ENCODE assay signal across 15 cellular contexts in genomic region chr15:98905981-98906711, GRCh38.
DNase-seq lines count a peak whose midpoint lies in the region; ATAC-seq and TF ChIP-seq lines count a peak whose summit lies in the region.
"Had no signal": no experiment of that assay in that cellular context is flagged by ENCODE, and none has a peak within 500 bp of the region (broad histone marks: within the 10 kb centered on the region; RNA-seq: fewer than 3 reads in every experiment).

No MANE protein-coding gene starts in this region.

- in situ Hi-C loops in mammary epithelial cell (cut with MboI; ENCODE audit: low sequenced_read_pairs in 2 of 2), result no loop called here

- no peak for DNase-seq in right cardiac atrium
- DNase-seq in cardiac septum (ENCODE audit: low spot score), result no peak
- peak; percentile 30 for DNase-seq in mammary epithelial cell
- no peak for DNase-seq in activated CD4-positive, CD25-positive, alpha-beta regulatory T cell (lab: John Stamatoyannopoulos, UW)
- DNase-seq in spleen, result no peak
- no peak for DNase-seq in erythroblast (lab: John Stamatoyannopoulos, UW)
- no peak for DNase-seq in mesenteric fat pad (ENCODE audit: low spot score)
- DNase-seq: DMS 273 treated with DMSO at 0.1 percent for 48 hours; effector CD8-positive, alpha-beta T cell; kidney glomerular epithelial cell; NCI-H1694; NCI-H524 treated with DMSO at 0.1 percent for 48 hours had no signal

- TF ChIP-seq CTCF in mammary epithelial cell (conservative IDR thresholded peaks at IDR 0.05 in 1 of 2, IDR thresholded peaks at IDR 0.05 in 1 of 2; ENCODE audit: extremely low read depth in 1 of 2, insufficient read depth in 1 of 2, low read depth in 1 of 2, low read length in 2 of 2), result no peak
- TF ChIP-seq CTCF in spleen (IDR thresholded peaks at IDR 0.05 in 8 of 11, conservative IDR thresholded peaks at IDR 0.05 in 3 of 11), result no peak

- H3K79me2 ChIP-seq in mammary epithelial cell (ENCODE audit: insufficient read depth, low read length), result peaks cover 30% of the 10 kb centered on the region

- H3K9ac ChIP-seq in mammary epithelial cell (ENCODE audit: insufficient read depth, low read length) (peak overlapping the region; percentile 8), muscle layer of colon (ENCODE audit: low read length) (no peak overlapping the region)
- H3K9ac ChIP-seq: neural progenitor cell had no signal

- no peaks in the 10 kb centered on the region for H3K36me3 ChIP-seq in mammary epithelial cell (ENCODE audit: insufficient read depth, low read length)
- H3K36me3 ChIP-seq in muscle layer of colon (ENCODE audit: insufficient read depth, low read length), result peaks cover 18% of the 10 kb centered on the region
- peaks cover 0 to 51% (median 12%) of the 10 kb centered on the region in 6 donors for H3K36me3 ChIP-seq in spleen
- H3K36me3 ChIP-seq: neural progenitor cell had no signal

- H2AFZ ChIP-seq in mammary epithelial cell (ENCODE audit: low read depth, low read length), result no peak overlapping the region
- H2AFZ ChIP-seq: neural progenitor cell had no signal

- H3K4me1 ChIP-seq in right cardiac atrium (ENCODE audit: control insufficient read depth, insufficient read depth, low read length), result peaks cover 12% of the 10 kb centered on the region
- peaks cover 63% of the 10 kb centered on the region for H3K4me1 ChIP-seq in mammary epithelial cell (ENCODE audit: insufficient read depth, low read length)
- peaks cover 37% of the 10 kb centered on the region for H3K4me1 ChIP-seq in muscle layer of colon (ENCODE audit: insufficient read depth, low read length)
- H3K4me1 ChIP-seq in spleen, result peaks cover 0 to 34% (median 3%) of the 10 kb centered on the region in 6 donors

- TF ChIP-seq POLR2A in spleen (IDR thresholded peaks at IDR 0.05) (no peak), erythroblast (IDR thresholded peaks at IDR 0.05; ENCODE audit: low read length) (no peak)

- H3K27ac ChIP-seq in right cardiac atrium (ENCODE audit: low read length) (peak overlapping the region; percentile 43), mammary epithelial cell (ENCODE audit: insufficient read depth, low read depth, low read length) (peak overlapping the region; percentile 54), muscle layer of colon (ENCODE audit: low read depth, low read length) (peak overlapping the region; percentile 29), spleen (no peak overlapping the region)
- H3K27ac ChIP-seq: neural progenitor cell had no signal

- ATAC-seq in right cardiac atrium, result no peak
- ATAC-seq: K562 had no signal

- H3K27me3 ChIP-seq in right cardiac atrium (ENCODE audit: control insufficient read depth, insufficient read depth) (no peaks in the 10 kb centered on the region), mammary epithelial cell (ENCODE audit: insufficient read depth, low read length) (no peaks in the 10 kb centered on the region), muscle layer of colon (ENCODE audit: control insufficient read depth in 1 of 2, insufficient read depth in 2 of 2, low read length in 2 of 2) (no peaks in the 10 kb centered on the region), spleen (replicated peaks in 1 of 7) (no peaks in the 10 kb centered on the region)
- H3K27me3 ChIP-seq: neural progenitor cell had no signal

- H3K4me2 ChIP-seq in mammary epithelial cell (ENCODE audit: insufficient read depth, low read depth, low read length), result peak overlapping the region; percentile 28
- H3K4me2 ChIP-seq: neural progenitor cell had no signal

- H3K9me3 ChIP-seq in right cardiac atrium (ENCODE audit: control insufficient read depth, low read length) (no peaks in the 10 kb centered on the region), mammary epithelial cell (replicated peaks; ENCODE audit: insufficient read depth, low read length) (no peaks in the 10 kb centered on the region), muscle layer of colon (ENCODE audit: low read length) (no peaks in the 10 kb centered on the region), spleen (no peaks in the 10 kb centered on the region)

- dilution Hi-C loops in mammary epithelial cell (cut with HindIII; ENCODE audit: low sequenced_read_pairs), result no loop called here

- H3K4me3 ChIP-seq in right cardiac atrium (ENCODE audit: low read length) (no peak overlapping the region), mammary epithelial cell (replicated peaks in 1 of 3; ENCODE audit: insufficient read depth in 1 of 3, low read depth in 2 of 3, low read length in 3 of 3) (no peak overlapping the region), muscle layer of colon (ENCODE audit: low read depth in 1 of 2, low read length in 2 of 2) (no peak overlapping the region), spleen (no peak overlapping the region)
- H3K4me3 ChIP-seq: K562, neural progenitor cell had no signal

- 82% methylated on average over 7 of the region's 7 CpGs for WGBS in right cardiac atrium
- WGBS in mammary epithelial cell (ENCODE audit: low coverage, missing lambda C conversion rate), result 47% methylated on average over 5 of the region's 7 CpGs
- 85 to 90% (median 88%) methylated on average over 7 of the region's 7 CpGs for WGBS in spleen, 5 donors

- H4K20me1 ChIP-seq in mammary epithelial cell (ENCODE audit: insufficient read depth, low read length), result no peaks in the 10 kb centered on the region

- CTCF ChIA-PET in mammary epithelial cell (lab: Charles Lee; ENCODE audit: low non-redundant PET), result no interaction called here

- no TSS peak for BruUV-seq in mammary epithelial cell (replicated peaks; lab: Mats Ljungman, UMichigan)

- intact Hi-C loops in right cardiac atrium (cut with DNase I) (no loop called here), cardiac septum (cut with DNase I) (loop anchor here (10.0 kb wide), 1 partner anchor 381 kb away; no protein-coding TSS in a partner anchor), mammary epithelial cell (cut with micrococcal nuclease) (loop anchor here (2.0 kb wide), 1 partner anchor 127 kb away; no protein-coding TSS in a partner anchor), spleen (cut with DNase I; ENCODE audit: low total_unique reads) (no loop called here)

Comparison
In these comparisons a context has a peak if more than half of its experiments do, and no peak if none do; other contexts are left out.
1. intact Hi-C loops: an anchor here in cardiac septum (10.0 kb wide) and mammary epithelial cell (2.0 kb wide); none called in right cardiac atrium and spleen.
2. H3K27ac ChIP-seq: peak in right cardiac atrium (single experiment), mammary epithelial cell (single experiment) and muscle layer of colon (single experiment); none in spleen (0 of 8).